In genomic region chr18:42931501-42931900, GRCh38 we compare ENCODE assay signal across 13 cellular contexts.
DNase-seq lines count a peak whose midpoint lies in the region; ATAC-seq and TF ChIP-seq lines count a peak whose summit lies in the region.
"Had no signal": no experiment of that assay in that cellular context is flagged by ENCODE, and none has a peak within 500 bp of the region (broad histone marks: within the 10 kb centered on the region; RNA-seq: fewer than 3 reads in every experiment).

No MANE protein-coding gene starts in this region.

- no peaks in the 10 kb centered on the region; a peak in 2 of 4 replicates for H3K4me1 ChIP-seq in SK-N-SH (ENCODE audit: control insufficient read depth in 1 of 2, insufficient read depth in 2 of 2, low read depth in 1 of 2, low read length in 1 of 2)
- H3K4me1 ChIP-seq in ovary (ENCODE audit: insufficient read depth): peaks cover 2% of the 10 kb centered on the region

- H3K27me3 ChIP-seq in SK-N-SH (ENCODE audit: insufficient read depth) (no peaks in the 10 kb centered on the region), ovary (no peaks in the 10 kb centered on the region)

- H3K36me3 ChIP-seq in SK-N-SH (replicated peaks in 1 of 2; ENCODE audit: control insufficient read depth in 1 of 2, insufficient read depth in 2 of 2, low read length in 1 of 2) (no peaks in the 10 kb centered on the region), ovary (no peaks in the 10 kb centered on the region)

- 0% methylated on average over 3 of the region's 3 CpGs for WGBS in SK-N-SH (ENCODE audit: low lambda C conversion rate)
- 0 to 3% (median 0%) methylated on average over 3 of the region's 3 CpGs for WGBS in ovary, 3 donors

- H3K9ac ChIP-seq in SK-N-SH: no peak overlapping the region

- DNase-seq in AG08396 (ENCODE audit: low spot score) (peak; percentile 8), SK-N-SH (no peak), fibroblast of pulmonary artery (ENCODE audit: low read depth) (peak; percentile 94), mesothelial cell of epicardium (ENCODE audit: low spot score in 2 of 2, unreplicated experiment in 2 of 2) (no peak), ovary (no peak)
- DNase-seq: activated CD4-positive, alpha-beta T cell treated with anti-CD3 and anti-CD28 coated beads for 48 hours; AML-193; NCI-H1436 treated with DMSO at 0.1 percent for 48 hours; nucleus accumbens; substantia nigra had no signal

- TF ChIP-seq EP300 in SK-N-SH (IDR thresholded peaks at IDR 0.05; ENCODE audit: borderline replicate concordance in 1 of 2, low read depth in 1 of 2, low read length in 1 of 2) (no peak), ovary (IDR thresholded peaks at IDR 0.05) (no peak)

- CTCF ChIA-PET in SK-N-SH (lab: Yijun Ruan, JAX): interaction anchor here (1.3 kb wide), 1 partner anchor 23 kb away, joined by 3 read pairs; no protein-coding TSS in a partner anchor

- TF ChIP-seq CTCF in SK-N-SH (IDR thresholded peaks at IDR 0.05) (no peak), fibroblast of pulmonary artery (IDR thresholded peaks at IDR 0.05; ENCODE audit: low read length, missing control alignments) (no peak), mesothelial cell of epicardium (IDR thresholded peaks at IDR 0.05; ENCODE audit: unreplicated experiment) (no peak), ovary (IDR thresholded peaks at IDR 0.05) (no peak)

- peak overlapping the region; percentile 3; the same call in 1 of the 2 replicates for H2AFZ ChIP-seq in SK-N-SH (ENCODE audit: low read depth)

- H3K27ac ChIP-seq in SK-N-SH (ENCODE audit: low read depth in 2 of 2, low read length in 1 of 2) (0 out of 4 replicates have a peak overlapping the region, but pooled peaks of 1 of the 2 experiments have one; percentile 13), ovary (no peak overlapping the region)

- H3K9me2 ChIP-seq in SK-N-SH: no peaks in the 10 kb centered on the region

- no peaks in the 10 kb centered on the region for H3K36me3 Mint-ChIP-seq in mesothelial cell of epicardium

- intact Hi-C loops in ovary (cut with DNase I): no loop called here

- no peaks in the 10 kb centered on the region for H3K9me3 Mint-ChIP-seq in mesothelial cell of epicardium

- H3K9me3 ChIP-seq in SK-N-SH: no peaks in the 10 kb centered on the region
- no peaks in the 10 kb centered on the region for H3K9me3 ChIP-seq in ovary

- H3K79me2 ChIP-seq in SK-N-SH (ENCODE audit: insufficient read depth): no peaks in the 10 kb centered on the region

- peaks cover 16% of the 10 kb centered on the region for H3K4me1 Mint-ChIP-seq in mesothelial cell of epicardium

- no peaks in the 10 kb centered on the region for H3K27me3 Mint-ChIP-seq in mesothelial cell of epicardium (ENCODE audit: low read depth)

- no peak for TF ChIP-seq RAD21 in SK-N-SH (IDR thresholded peaks at IDR 0.05; ENCODE audit: low read length)

- H3K27ac Mint-ChIP-seq in mesothelial cell of epicardium: peak overlapping the region; percentile 75

- H4K20me1 ChIP-seq in SK-N-SH (ENCODE audit: insufficient read depth): no peaks in the 10 kb centered on the region

- H3F3A ChIP-seq in SK-N-SH (replicated peaks; ENCODE audit: insufficient read depth): no peaks in the 10 kb centered on the region

- H3K4me3 ChIP-seq in SK-N-SH (ENCODE audit: low read depth in 2 of 2, low read length in 1 of 2) (peak overlapping the region in 1 of 2 experiments; percentile 18; a peak in 2 of 4 replicates), fibroblast of pulmonary artery (replicated peaks; ENCODE audit: low read depth, low read length) (peak overlapping the region; percentile 0), ovary (no peak overlapping the region)

- no peak overlapping the region for H3K4me3 Mint-ChIP-seq in mesothelial cell of epicardium

- no peak for TF ChIP-seq POLR2A in ovary (IDR thresholded peaks at IDR 0.05)

- peak overlapping the region; percentile 30; the same call in 1 of the 2 replicates for H3K4me2 ChIP-seq in SK-N-SH

- POLR2A ChIA-PET in SK-N-SH (lab: Yijun Ruan, JAX): no interaction called here

- ATAC-seq in GM21447 (IDR thresholded peaks at IDR 0.05; ENCODE audit: unreplicated experiment) (no peak), GM19328 (IDR thresholded peaks at IDR 0.05; ENCODE audit: unreplicated experiment) (no peak), HG03196 (IDR thresholded peaks at IDR 0.05; ENCODE audit: unreplicated experiment) (no peak)

TF ChIP-seq in SK-N-SH, 30 proteins besides CTCF, POLR2A, EP300 and RAD21:
- TF ChIP-seq IRF3 (IDR thresholded peaks at IDR 0.05; ENCODE audit: low read depth, low read length) (no peak), SIN3A (IDR thresholded peaks at IDR 0.05; ENCODE audit: borderline replicate concordance, low read depth, low read length) (no peak), TCF12 (IDR thresholded peaks at IDR 0.05) (0 out of 2 replicates have a peak, but pooled peaks have one; percentile 19)

Comparison
In these comparisons a context has a peak if more than half of its experiments do, and no peak if none do; other contexts are left out.
1. DNase-seq: peak in AG08396 (single experiment) and fibroblast of pulmonary artery (single experiment); none in SK-N-SH (single experiment), mesothelial cell of epicardium (0 of 2) and ovary (0 of 5).